Comparison of ENCODE assay signal across 1 cellular context in genomic region chr6:21070620-21071019, GRCh38.
TF ChIP-seq lines count a peak whose summit lies in the region.

No MANE protein-coding gene starts in this region.

TF ChIP-seq in GM23338, 12 proteins besides CTCF, POLR2A, EP300 and RAD21 (continued from another document):
- TF ChIP-seq ZNF462 (CRISPR knock-in tag; IDR thresholded peaks at IDR 0.05) (no peak), REST (IDR thresholded peaks at IDR 0.05; ENCODE audit: unreplicated experiment) (no peak), CREB1 (CRISPR knock-in tag; IDR thresholded peaks at IDR 0.05; ENCODE audit: low read depth) (no peak), ZNF114 (CRISPR knock-in tag; IDR thresholded peaks at IDR 0.05) (no peak), ZNF331 (CRISPR knock-in tag; IDR thresholded peaks at IDR 0.05; ENCODE audit: low read depth) (no peak), STAT1 (IDR thresholded peaks at IDR 0.05; ENCODE audit: unreplicated experiment) (no peak), NANOG (IDR thresholded peaks at IDR 0.05; ENCODE audit: borderline replicate concordance) (no peak), EZH2 (IDR thresholded peaks at IDR 0.05; ENCODE audit: low read depth, unreplicated experiment) (no peak)
